1 cellular context compared by ENCODE assay signal in the genomic region with DNA sequence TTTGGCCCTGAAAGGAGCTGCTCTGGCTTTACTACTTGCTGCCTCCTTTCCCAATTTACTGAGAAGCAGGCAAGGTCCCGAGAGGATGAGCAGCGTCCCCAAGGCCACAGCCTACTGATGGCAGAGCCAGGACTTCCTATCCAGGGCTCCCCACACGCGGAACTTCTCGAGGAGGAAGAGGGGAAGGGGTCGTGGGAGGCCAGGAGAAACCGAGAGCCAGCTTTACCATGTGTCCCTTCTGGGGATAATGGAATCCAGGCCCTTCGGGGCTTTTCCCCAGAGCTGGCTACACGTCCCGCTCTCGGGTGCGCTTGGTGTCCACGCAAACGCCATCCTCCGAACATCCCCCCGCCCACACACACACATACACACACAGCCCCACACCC.
TF ChIP-seq lines count a peak whose summit lies in the region.

No MANE protein-coding gene starts in this region.

TF ChIP-seq in HEK293, 187 proteins besides CTCF, POLR2A, EP300 and RAD21 (continued from another document and continues in another):
- TF ChIP-seq, protein P1, sequence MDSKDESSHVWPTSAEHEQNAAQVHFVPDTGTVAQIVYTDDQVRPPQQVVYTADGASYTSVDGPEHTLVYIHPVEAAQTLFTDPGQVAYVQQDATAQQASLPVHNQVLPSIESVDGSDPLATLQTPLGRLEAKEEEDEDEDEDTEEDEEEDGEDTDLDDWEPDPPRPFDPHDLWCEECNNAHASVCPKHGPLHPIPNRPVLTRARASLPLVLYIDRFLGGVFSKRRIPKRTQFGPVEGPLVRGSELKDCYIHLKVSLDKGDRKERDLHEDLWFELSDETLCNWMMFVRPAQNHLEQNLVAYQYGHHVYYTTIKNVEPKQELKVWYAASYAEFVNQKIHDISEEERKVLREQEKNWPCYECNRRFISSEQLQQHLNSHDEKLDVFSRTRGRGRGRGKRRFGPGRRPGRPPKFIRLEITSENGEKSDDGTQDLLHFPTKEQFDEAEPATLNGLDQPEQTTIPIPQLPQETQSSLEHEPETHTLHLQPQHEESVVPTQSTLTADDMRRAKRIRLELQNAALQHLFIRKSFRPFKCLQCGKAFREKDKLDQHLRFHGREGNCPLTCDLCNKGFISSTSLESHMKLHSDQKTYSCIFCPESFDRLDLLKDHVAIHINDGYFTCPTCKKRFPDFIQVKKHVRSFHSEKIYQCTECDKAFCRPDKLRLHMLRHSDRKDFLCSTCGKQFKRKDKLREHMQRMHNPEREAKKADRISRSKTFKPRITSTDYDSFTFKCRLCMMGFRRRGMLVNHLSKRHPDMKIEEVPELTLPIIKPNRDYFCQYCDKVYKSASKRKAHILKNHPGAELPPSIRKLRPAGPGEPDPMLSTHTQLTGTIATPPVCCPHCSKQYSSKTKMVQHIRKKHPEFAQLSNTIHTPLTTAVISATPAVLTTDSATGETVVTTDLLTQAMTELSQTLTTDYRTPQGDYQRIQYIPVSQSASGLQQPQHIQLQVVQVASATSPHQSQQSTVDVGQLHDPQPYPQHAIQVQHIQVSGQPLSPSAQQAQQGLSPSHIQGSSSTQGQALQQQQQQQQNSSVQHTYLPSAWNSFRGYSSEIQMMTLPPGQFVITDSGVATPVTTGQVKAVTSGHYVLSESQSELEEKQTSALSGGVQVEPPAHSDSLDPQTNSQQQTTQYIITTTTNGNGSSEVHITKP (tag by site-specific recombination; IDR thresholded peaks at IDR 0.05), result peak; percentile 80
- TF ChIP-seq GLI4 (tag by site-specific recombination; IDR thresholded peaks at IDR 0.05), result 0 out of 2 replicates have a peak, but pooled peaks have one; percentile 64
- no peak for TF ChIP-seq ZNF518A (tag by site-specific recombination; conservative IDR thresholded peaks at IDR 0.05; ENCODE audit: low read depth)
- no peak for TF ChIP-seq ZBTB20 (tag by site-specific recombination; IDR thresholded peaks at IDR 0.05)
- no peak for TF ChIP-seq ZNF148 (tag by site-specific recombination; IDR thresholded peaks at IDR 0.05; ENCODE audit: borderline replicate concordance)
- TF ChIP-seq ZNF473 (tag by site-specific recombination; IDR thresholded peaks at IDR 0.05), result 0 out of 2 replicates have a peak, but pooled peaks have one; percentile 72
- peak; percentile 76; the same call in 1 of the 2 replicates for TF ChIP-seq ZNF600 (tag by site-specific recombination; IDR thresholded peaks at IDR 0.05)
- TF ChIP-seq ZBTB7A (tag by site-specific recombination; IDR thresholded peaks at IDR 0.05; ENCODE audit: low read depth), result 0 out of 2 replicates have a peak, but pooled peaks have one; percentile 35
- TF ChIP-seq ZFHX2 (tag by site-specific recombination; conservative IDR thresholded peaks at IDR 0.05), result no peak
- TF ChIP-seq, protein P2, sequence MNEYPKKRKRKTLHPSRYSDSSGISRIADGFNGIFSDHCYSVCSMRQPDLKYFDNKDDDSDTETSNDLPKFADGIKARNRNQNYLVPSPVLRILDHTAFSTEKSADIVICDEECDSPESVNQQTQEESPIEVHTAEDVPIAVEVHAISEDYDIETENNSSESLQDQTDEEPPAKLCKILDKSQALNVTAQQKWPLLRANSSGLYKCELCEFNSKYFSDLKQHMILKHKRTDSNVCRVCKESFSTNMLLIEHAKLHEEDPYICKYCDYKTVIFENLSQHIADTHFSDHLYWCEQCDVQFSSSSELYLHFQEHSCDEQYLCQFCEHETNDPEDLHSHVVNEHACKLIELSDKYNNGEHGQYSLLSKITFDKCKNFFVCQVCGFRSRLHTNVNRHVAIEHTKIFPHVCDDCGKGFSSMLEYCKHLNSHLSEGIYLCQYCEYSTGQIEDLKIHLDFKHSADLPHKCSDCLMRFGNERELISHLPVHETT (tag by site-specific recombination; IDR thresholded peaks at IDR 0.05), result 0 out of 2 replicates have a peak, but pooled peaks have one; percentile 45
- TF ChIP-seq ZNF610 (tag by site-specific recombination; IDR thresholded peaks at IDR 0.05; ENCODE audit: borderline replicate concordance), result 0 out of 2 replicates have a peak, but pooled peaks have one; percentile 39
- TF ChIP-seq, protein P3, sequence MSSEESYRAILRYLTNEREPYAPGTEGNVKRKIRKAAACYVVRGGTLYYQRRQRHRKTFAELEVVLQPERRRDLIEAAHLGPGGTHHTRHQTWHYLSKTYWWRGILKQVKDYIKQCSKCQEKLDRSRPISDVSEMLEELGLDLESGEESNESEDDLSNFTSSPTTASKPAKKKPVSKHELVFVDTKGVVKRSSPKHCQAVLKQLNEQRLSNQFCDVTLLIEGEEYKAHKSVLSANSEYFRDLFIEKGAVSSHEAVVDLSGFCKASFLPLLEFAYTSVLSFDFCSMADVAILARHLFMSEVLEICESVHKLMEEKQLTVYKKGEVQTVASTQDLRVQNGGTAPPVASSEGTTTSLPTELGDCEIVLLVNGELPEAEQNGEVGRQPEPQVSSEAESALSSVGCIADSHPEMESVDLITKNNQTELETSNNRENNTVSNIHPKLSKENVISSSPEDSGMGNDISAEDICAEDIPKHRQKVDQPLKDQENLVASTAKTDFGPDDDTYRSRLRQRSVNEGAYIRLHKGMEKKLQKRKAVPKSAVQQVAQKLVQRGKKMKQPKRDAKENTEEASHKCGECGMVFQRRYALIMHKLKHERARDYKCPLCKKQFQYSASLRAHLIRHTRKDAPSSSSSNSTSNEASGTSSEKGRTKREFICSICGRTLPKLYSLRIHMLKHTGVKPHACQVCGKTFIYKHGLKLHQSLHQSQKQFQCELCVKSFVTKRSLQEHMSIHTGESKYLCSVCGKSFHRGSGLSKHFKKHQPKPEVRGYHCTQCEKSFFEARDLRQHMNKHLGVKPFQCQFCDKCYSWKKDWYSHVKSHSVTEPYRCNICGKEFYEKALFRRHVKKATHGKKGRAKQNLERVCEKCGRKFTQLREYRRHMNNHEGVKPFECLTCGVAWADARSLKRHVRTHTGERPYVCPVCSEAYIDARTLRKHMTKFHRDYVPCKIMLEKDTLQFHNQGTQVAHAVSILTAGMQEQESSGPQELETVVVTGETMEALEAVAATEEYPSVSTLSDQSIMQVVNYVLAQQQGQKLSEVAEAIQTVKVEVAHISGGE (tag by site-specific recombination; conservative IDR thresholded peaks at IDR 0.05; ENCODE audit: low read depth), result peak; percentile 84; the same call in 1 of the 2 replicates
- no peak for TF ChIP-seq ZNF571 (tag by site-specific recombination; IDR thresholded peaks at IDR 0.05)
- TF ChIP-seq FEZF1 (tag by site-specific recombination; IDR thresholded peaks at IDR 0.05), result no peak
- TF ChIP-seq ZFP69B (tag by site-specific recombination; IDR thresholded peaks at IDR 0.05), result 0 out of 2 replicates have a peak, but pooled peaks have one; percentile 47
- peak; percentile 96; the same call in 1 of the 2 replicates for TF ChIP-seq ZNF2 (tag by site-specific recombination; IDR thresholded peaks at IDR 0.05)
- TF ChIP-seq ZEB2 (tag by site-specific recombination; IDR thresholded peaks at IDR 0.05), result peak; percentile 82
- TF ChIP-seq ZFP3 (tag by site-specific recombination; IDR thresholded peaks at IDR 0.05; ENCODE audit: low read depth), result no peak
- TF ChIP-seq EGR2 (tag by site-specific recombination; IDR thresholded peaks at IDR 0.05; ENCODE audit: low read depth), result peak; percentile 97; the same call in 1 of the 2 replicates
- TF ChIP-seq ZNF791 (tag by site-specific recombination; IDR thresholded peaks at IDR 0.05), result no peak
- TF ChIP-seq ZNF146 (tag by site-specific recombination; IDR thresholded peaks at IDR 0.05), result no peak
- TF ChIP-seq ZNF398 (tag by site-specific recombination; IDR thresholded peaks at IDR 0.05), result no peak
- TF ChIP-seq ZNF175 (tag by site-specific recombination; IDR thresholded peaks at IDR 0.05), result no peak
- peak; percentile 61; the same call in 1 of the 2 replicates for TF ChIP-seq SP3 (tag by site-specific recombination; IDR thresholded peaks at IDR 0.05)
- TF ChIP-seq, protein P4, sequence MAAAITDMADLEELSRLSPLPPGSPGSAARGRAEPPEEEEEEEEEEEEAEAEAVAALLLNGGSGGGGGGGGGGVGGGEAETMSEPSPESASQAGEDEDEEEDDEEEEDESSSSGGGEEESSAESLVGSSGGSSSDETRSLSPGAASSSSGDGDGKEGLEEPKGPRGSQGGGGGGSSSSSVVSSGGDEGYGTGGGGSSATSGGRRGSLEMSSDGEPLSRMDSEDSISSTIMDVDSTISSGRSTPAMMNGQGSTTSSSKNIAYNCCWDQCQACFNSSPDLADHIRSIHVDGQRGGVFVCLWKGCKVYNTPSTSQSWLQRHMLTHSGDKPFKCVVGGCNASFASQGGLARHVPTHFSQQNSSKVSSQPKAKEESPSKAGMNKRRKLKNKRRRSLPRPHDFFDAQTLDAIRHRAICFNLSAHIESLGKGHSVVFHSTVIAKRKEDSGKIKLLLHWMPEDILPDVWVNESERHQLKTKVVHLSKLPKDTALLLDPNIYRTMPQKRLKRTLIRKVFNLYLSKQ (tag by site-specific recombination; IDR thresholded peaks at IDR 0.05; ENCODE audit: borderline replicate concordance), result no peak
- TF ChIP-seq SP7 (tag by site-specific recombination; IDR thresholded peaks at IDR 0.05), result peak; percentile 77
- no peak for TF ChIP-seq GLI2 (tag by site-specific recombination; IDR thresholded peaks at IDR 0.05; ENCODE audit: borderline replicate concordance, low read depth)
- no peak for TF ChIP-seq HIC1 (tag by site-specific recombination; IDR thresholded peaks at IDR 0.05)
- TF ChIP-seq ZNF335 (tag by site-specific recombination; conservative IDR thresholded peaks at IDR 0.05), result peak; percentile 100
- 0 out of 2 replicates have a peak, but pooled peaks have one; percentile 83 for TF ChIP-seq ZFP37 (tag by site-specific recombination; IDR thresholded peaks at IDR 0.05)
